ENCODE assay signal across 20 cellular contexts in genomic region chr12:131044760-131045381, GRCh38.
DNase-seq lines count a peak whose midpoint lies in the region; ATAC-seq and TF ChIP-seq lines count a peak whose summit lies in the region.
"Had no signal": no experiment of that assay in that cellular context is flagged by ENCODE, and none has a peak within 500 bp of the region (broad histone marks: within the 10 kb centered on the region; RNA-seq: fewer than 3 reads in every experiment).

No MANE protein-coding gene starts in this region.

- no peak overlapping the region for H3K4ac ChIP-seq in neuronal stem cell (ENCODE audit: low read length)

- TF ChIP-seq CTCF in NB4 (IDR thresholded peaks at IDR 0.05; ENCODE audit: low read depth, low read length) (no peak), esophagus squamous epithelium (IDR thresholded peaks at IDR 0.05) (no peak)

- no peak overlapping the region for H4K8ac ChIP-seq in neuronal stem cell (ENCODE audit: low read depth, low read length)

- H4K91ac ChIP-seq in neuronal stem cell (ENCODE audit: low read depth, low read length, poor library complexity), result no peak overlapping the region

- no peak overlapping the region for H2BK120ac ChIP-seq in neuronal stem cell (ENCODE audit: low read depth, low read length)

- DNase-seq in COLO829 (ENCODE audit: low spot score) (peak; percentile 49), NB4 (ENCODE audit: low read depth) (peak; percentile 83), RPMI7951 (ENCODE audit: low read depth) (peak; percentile 74), neuronal stem cell (ENCODE audit: low spot score) (no peak), cerebellum (ENCODE audit: low spot score) (no peak), esophagus squamous epithelium (lab: John Stamatoyannopoulos, UW) (no peak)
- DNase-seq: activated CD4-positive, alpha-beta T cell treated with anti-CD3 and anti-CD28 coated beads, Interleukin-2, amount 10 ng/mL, durations not matched to agents 7 days and 5 days; activated CD8-positive, alpha-beta memory T cell treated with anti-CD3 and anti-CD28 coated beads, Interleukin-2, amount 50 U/mL, for 4 hours; activated effector memory CD4-positive, alpha-beta T cell treated with Interleukin-2 at 50 U/mL for 16 hours; dermis blood vessel endothelial cell; foreskin fibroblast; MV-4-11; NCI-H2081 treated with DMSO at 0.1 percent for 48 hours had no signal

- intact Hi-C loops in esophagus squamous epithelium (cut with DNase I), result no loop called here

- H3K27me3 ChIP-seq in neuronal stem cell (ENCODE audit: control insufficient read depth in 3 of 3, insufficient read depth in 3 of 3, low read depth in 1 of 3, low read length in 3 of 3), result peaks cover 0 to 39% (median 0%) of the 10 kb centered on the region in 3 experiments
- peaks cover 0 to 62% (median 0%) of the 10 kb centered on the region in 4 donors for H3K27me3 ChIP-seq in esophagus squamous epithelium
- H3K27me3 ChIP-seq: breast epithelium, hepatocyte, tibial nerve had no signal

- WGBS in neuronal stem cell (ENCODE audit: extremely low coverage in 2 of 2, insufficient read length in 2 of 2, insufficient replicate concordance in 1 of 2), 2 donors, result no CpG with 5 or more reads among the region's 56 CpGs
- WGBS in esophagus squamous epithelium, 2 donors, result 91 to 93% methylated on average over 21 to 26 of the region's 56 CpGs

- H3K27ac ChIP-seq in neuronal stem cell (replicated peaks; ENCODE audit: low read length) (no peak overlapping the region), esophagus squamous epithelium (no peak overlapping the region)
- H3K27ac ChIP-seq: breast epithelium, hepatocyte, RWPE1, tibial nerve had no signal

- H2AK5ac ChIP-seq in neuronal stem cell (ENCODE audit: low read depth, low read length), result peak overlapping the region; percentile 93

- no peaks in the 10 kb centered on the region for H3K9me3 ChIP-seq in neuronal stem cell (replicated peaks in 1 of 2; ENCODE audit: control insufficient read depth in 2 of 2, insufficient read depth in 1 of 2, low read depth in 1 of 2, low read length in 2 of 2)
- no peaks in the 10 kb centered on the region for H3K9me3 ChIP-seq in esophagus squamous epithelium
- H3K9me3 ChIP-seq: breast epithelium, tibial nerve had no signal

- peak overlapping the region; percentile 8 for H3K23ac ChIP-seq in neuronal stem cell (ENCODE audit: low read depth, low read length, poor library complexity)

- no peak overlapping the region for H3K9ac ChIP-seq in neuronal stem cell (ENCODE audit: low read depth, low read length, poor library complexity)

- peak overlapping the region; percentile 84 for H3K18ac ChIP-seq in neuronal stem cell (ENCODE audit: low read length)

- peaks cover 0 to 5% of the 10 kb centered on the region in 2 donors for H3K4me1 ChIP-seq in neuronal stem cell (ENCODE audit: control insufficient read depth in 2 of 2, insufficient read depth in 1 of 2, low read depth in 1 of 2, low read length in 2 of 2)
- peaks cover 0 to 30% (median 4%) of the 10 kb centered on the region in 3 donors for H3K4me1 ChIP-seq in esophagus squamous epithelium
- H3K4me1 ChIP-seq: breast epithelium had no signal

- H3K79me1 ChIP-seq in neuronal stem cell (ENCODE audit: low read depth, low read length), result no peaks in the 10 kb centered on the region

- no peak overlapping the region for H2BK5ac ChIP-seq in neuronal stem cell (ENCODE audit: low read length)

- TF ChIP-seq POLR2A in NB4 (IDR thresholded peaks at IDR 0.05; ENCODE audit: extremely low read depth, insufficient read length) (peak; percentile 28), esophagus squamous epithelium (IDR thresholded peaks at IDR 0.05) (no peak)

- no peak overlapping the region for H2BK15ac ChIP-seq in neuronal stem cell (ENCODE audit: low read length)

- H3K4me3 ChIP-seq in NB4 (ENCODE audit: low read depth, low read length), result peak overlapping the region; percentile 45
- no peak overlapping the region for H3K4me3 ChIP-seq in neuronal stem cell (ENCODE audit: low read length in 2 of 2)
- H3K4me3 ChIP-seq in esophagus squamous epithelium, result no peak overlapping the region
- H3K4me3 ChIP-seq: breast epithelium, hepatocyte, tibial nerve had no signal

- H2BK12ac ChIP-seq in neuronal stem cell (ENCODE audit: low read length), result peak overlapping the region; percentile 4

- ATAC-seq in HG03025 (IDR thresholded peaks at IDR 0.05; ENCODE audit: low FRiP score, unreplicated experiment), result no peak
- ATAC-seq in activated CD4-positive, CD25-positive, alpha-beta regulatory T cell treated with anti-CD3 and anti-CD28 coated beads, Interleukin-2, amount 50 U/mL, for 24 hours, result no peak
- ATAC-seq: sciatic nerve had no signal

- H3K36me3 ChIP-seq in neuronal stem cell (replicated peaks in 1 of 2; ENCODE audit: control insufficient read depth in 2 of 2, insufficient read depth in 2 of 2, low read length in 2 of 2), result no peaks in the 10 kb centered on the region
- H3K36me3 ChIP-seq in esophagus squamous epithelium, result no peaks in the 10 kb centered on the region
- H3K36me3 ChIP-seq: breast epithelium, tibial nerve had no signal

- no peak overlapping the region for H2AFZ ChIP-seq in neuronal stem cell (ENCODE audit: low read length)
- H2AFZ ChIP-seq: hepatocyte had no signal

- peak overlapping the region; percentile 60 for H3K14ac ChIP-seq in neuronal stem cell (ENCODE audit: low read length)

- no peak overlapping the region for H3K4me2 ChIP-seq in neuronal stem cell (ENCODE audit: insufficient read depth, low read length, poor library complexity, severe bottlenecking)
- H3K4me2 ChIP-seq: hepatocyte had no signal

Comparison
In these comparisons a context has a peak if more than half of its experiments do, and no peak if none do; other contexts are left out.
1. DNase-seq: peak in COLO829 (single experiment), NB4 (single experiment) and RPMI7951 (single experiment); none in neuronal stem cell (single experiment), cerebellum (single experiment) and esophagus squamous epithelium (single experiment).